In the genomic region with DNA sequence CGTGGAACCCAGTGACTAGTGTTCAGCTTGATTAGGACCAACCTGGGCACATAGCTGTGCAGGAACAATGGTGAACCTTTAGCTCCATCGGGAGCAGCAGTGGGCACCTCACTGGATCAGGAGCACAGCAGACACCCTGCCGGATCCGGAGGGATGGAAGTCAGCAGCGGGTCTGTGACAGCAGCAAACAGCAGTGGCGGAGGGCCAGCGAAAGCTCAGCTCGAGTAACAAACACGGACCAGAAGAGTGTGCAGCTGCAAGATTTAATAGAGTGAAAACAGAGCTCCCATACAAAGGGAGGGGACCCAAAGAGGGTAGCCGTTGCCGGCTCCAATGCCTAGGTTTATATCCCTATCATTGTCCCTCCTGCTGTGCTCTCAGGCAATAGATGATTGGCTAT, we compare ENCODE assay signal across 7 cellular contexts.
DNase-seq lines count a peak whose midpoint lies in the region; ATAC-seq and TF ChIP-seq lines count a peak whose summit lies in the region.
"Not testable (repeated sequence)": the region's sequence is repeated elsewhere in the genome, so short reads cannot be mapped to it uniquely, and the experiment has no call there.

No MANE protein-coding gene starts in this region.

- H3K36me3 ChIP-seq in IMR-90 (ENCODE audit: control insufficient read depth, insufficient read depth, low read length); lower lobe of right lung: not testable (repeated sequence)

- not testable (repeated sequence) for H3K79me1 ChIP-seq in IMR-90 (ENCODE audit: low read depth in 1 of 2, low read length in 2 of 2)

- H3K18ac ChIP-seq in IMR-90 (ENCODE audit: low read depth, low read length), result not testable (repeated sequence)

- TF ChIP-seq RAD21 in IMR-90 (IDR thresholded peaks at IDR 0.05; ENCODE audit: low read length), result not testable (repeated sequence)

- not testable (repeated sequence) for H4K8ac ChIP-seq in IMR-90 (ENCODE audit: low read depth in 2 of 2, low read length in 2 of 2)

- 75% methylated on average over 8 of the region's 11 CpGs; no CpG with 5 or more reads in 1 of the 2 experiments for WGBS in IMR-90 (ENCODE audit: extremely low coverage in 2 of 2, insufficient read length in 1 of 2), 2 experiments

- TF ChIP-seq CTCF in IMR-90 (conservative IDR thresholded peaks at IDR 0.05; ENCODE audit: low read depth, low read length); lower lobe of right lung (IDR thresholded peaks at IDR 0.05): not testable (repeated sequence)

- not testable (repeated sequence) for H2BK15ac ChIP-seq in IMR-90 (ENCODE audit: low read depth, low read length)

- not testable (repeated sequence) for H4K20me1 ChIP-seq in IMR-90 (ENCODE audit: insufficient read depth, low read length)

- intact Hi-C loops in IMR-90 (cut with micrococcal nuclease); left ventricle myocardium superior (cut with micrococcal nuclease); lower lobe of right lung (cut with DNase I): not testable (repeated sequence)

- in situ Hi-C loops in IMR-90 (cut with MboI; ENCODE audit: low sequenced_read_pairs), result not testable (repeated sequence)

- POLR2A ChIA-PET in IMR-90 (lab: Charles Lee; ENCODE audit: unreplicated experiment), result not testable (repeated sequence)

- not testable (repeated sequence) for H2AK5ac ChIP-seq in IMR-90 (ENCODE audit: low read depth, low read length)

- not testable (repeated sequence) for H2BK20ac ChIP-seq in IMR-90 (ENCODE audit: low read depth, low read length)

- dilution Hi-C loops in IMR-90 (cut with HindIII; ENCODE audit: low sequenced_read_pairs, unreplicated experiment), result not testable (repeated sequence)

- not testable (repeated sequence) for H3K23ac ChIP-seq in IMR-90 (ENCODE audit: low read depth, low read length)

- ATAC-seq in IMR-90 (ENCODE audit: low read depth); left ventricle myocardium superior; lower lobe of right lung: not testable (repeated sequence)

- not testable (repeated sequence) for BruUV-seq in IMR-90 (replicated peaks; lab: Mats Ljungman, UMichigan)

- H2AFZ ChIP-seq in IMR-90 (replicated peaks; ENCODE audit: low read length, poor library complexity), result not testable (repeated sequence)

- H4K5ac ChIP-seq in IMR-90 (ENCODE audit: low read depth, low read length), result not testable (repeated sequence)

- H3K56ac ChIP-seq in IMR-90 (ENCODE audit: extremely low read depth, insufficient read depth, low read length), result not testable (repeated sequence)

- H3K4me3 ChIP-seq in IMR-90 (ENCODE audit: insufficient read depth, low read depth, low read length); lower lobe of right lung: not testable (repeated sequence)

- not testable (repeated sequence) for H3K9me3 ChIP-seq in IMR-90 (ENCODE audit: control insufficient read depth, insufficient read depth, low read length); lower lobe of right lung

- DNase-seq in IMR-90, result not testable (repeated sequence)
- DNase-seq in caudate nucleus (lab: John Stamatoyannopoulos, UW), result peak in 38 of 61 donors; percentile 0 to 44 (median 6)
- peak; percentile 49 for DNase-seq in globus pallidus (ENCODE audit: low spot score)
- peak; percentile 29 for DNase-seq in left ventricle myocardium superior
- peak; percentile 36 for DNase-seq in lower lobe of right lung
- DNase-seq in mucosa of gallbladder (ENCODE audit: low spot score), result peak; percentile 11
- peak; percentile 54 for DNase-seq in putamen (ENCODE audit: low spot score)

- H3K14ac ChIP-seq in IMR-90 (replicated peaks; ENCODE audit: low read depth, low read length), result not testable (repeated sequence)

- TF ChIP-seq POLR2A in IMR-90 (IDR thresholded peaks at IDR 0.05; ENCODE audit: low read depth, low read length), result not testable (repeated sequence)

- H3K9me1 ChIP-seq in IMR-90 (ENCODE audit: insufficient read depth, low read length), result not testable (repeated sequence)

- H3K27ac ChIP-seq in IMR-90 (ENCODE audit: insufficient read depth, low read length); caudate nucleus (ENCODE audit: low read depth, low read length); lower lobe of right lung: not testable (repeated sequence)

- H3K4me1 ChIP-seq in IMR-90 (ENCODE audit: control insufficient read depth, insufficient read depth, low read length), result not testable (repeated sequence)
- peaks cover 11% of the 10 kb centered on the region for H3K4me1 ChIP-seq in lower lobe of right lung

- H2BK120ac ChIP-seq in IMR-90 (ENCODE audit: low read depth, low read length), result not testable (repeated sequence)

- H3K9ac ChIP-seq in IMR-90 (ENCODE audit: low read depth, low read length), result not testable (repeated sequence)

- not testable (repeated sequence) for H3K4ac ChIP-seq in IMR-90 (ENCODE audit: low read depth, low read length)

- H3K27me3 ChIP-seq in IMR-90 (ENCODE audit: control insufficient read depth, insufficient read depth, low read length); lower lobe of right lung (ENCODE audit: low read depth): not testable (repeated sequence)

- not testable (repeated sequence) for H2AK9ac ChIP-seq in IMR-90 (replicated peaks; ENCODE audit: low read depth, low read length, poor library complexity)

- CTCF ChIA-PET in IMR-90 (lab: Yijun Ruan, JAX), result not testable (repeated sequence)

- H3K4me2 ChIP-seq in IMR-90 (ENCODE audit: low read depth, low read length), result not testable (repeated sequence)

- H4K91ac ChIP-seq in IMR-90 (ENCODE audit: insufficient read depth, low read depth, low read length), result 0 out of 2 replicates have a peak overlapping the region, but pooled peaks have one; percentile 14

- H2BK5ac ChIP-seq in IMR-90 (ENCODE audit: low read depth, low read length, poor library complexity, severe bottlenecking), result not testable (repeated sequence)
